Comparison of ENCODE assay signal across 12 cellular contexts in genomic region chr15:65580287-65580686, GRCh38. TPM values are rescaled to one million over a fixed set of nuclear protein-coding genes. Genes with fewer than 3 reads are reported as not detected.
DNase-seq lines count a peak whose midpoint lies in the region; ATAC-seq and TF ChIP-seq lines count a peak whose summit lies in the region.
"Had no signal": no experiment of that assay in that cellular context is flagged by ENCODE, and none has a peak within 500 bp of the region (broad histone marks: within the 10 kb centered on the region; RNA-seq: fewer than 3 reads in every experiment).

No MANE protein-coding gene starts in this region.

- intact Hi-C loops in sciatic nerve (cut with DNase I): no loop called here

- H3K4me1 Mint-ChIP-seq in progenitor cell of endocrine pancreas (ENCODE audit: low read depth) (peaks cover 33% of the 10 kb centered on the region), immature natural killer cell (peaks cover 19 to 29% of the 10 kb centered on the region in 2 donors)

- DNase-seq in DMS53 (lab: John Stamatoyannopoulos, UW) (peak; percentile 34), DMS53 treated with DMSO at 0.1 percent for 48 hours (lab: John Stamatoyannopoulos, UW; ENCODE audit: unreplicated experiment) (no peak), RKO (ENCODE audit: low spot score) (peak; percentile 72), progenitor cell of endocrine pancreas (ENCODE audit: low spot score, unreplicated experiment) (no peak), immature natural killer cell (no peak), NCI-H748 (lab: John Stamatoyannopoulos, UW; ENCODE audit: unreplicated experiment) (no peak), sciatic nerve (ENCODE audit: low spot score) (no peak)
- DNase-seq: activated CD4-positive, alpha-beta T cell treated with anti-CD3 and anti-CD28 coated beads, Interleukin-2, amount 50 U/mL, for 4 hours; kidney; NCI-H1105; right cardiac atrium had no signal

- ATAC-seq in esophagus mucosa: peak; percentile 76
- ATAC-seq in sciatic nerve: no peak
- ATAC-seq: right cardiac atrium had no signal

- H3K27ac Mint-ChIP-seq in progenitor cell of endocrine pancreas (peak overlapping the region; percentile 78), immature natural killer cell (peak overlapping the region in 1 of 6 donors; percentile 24)

- no peak overlapping the region for H3K4me3 Mint-ChIP-seq in progenitor cell of endocrine pancreas (ENCODE audit: low read depth)
- no peak overlapping the region for H3K4me3 Mint-ChIP-seq in immature natural killer cell

- H3K9me3 Mint-ChIP-seq in progenitor cell of endocrine pancreas (ENCODE audit: low read depth): no peaks in the 10 kb centered on the region
- H3K9me3 Mint-ChIP-seq in immature natural killer cell: no peaks in the 10 kb centered on the region

- peaks cover 28% of the 10 kb centered on the region for H3K36me3 Mint-ChIP-seq in progenitor cell of endocrine pancreas (ENCODE audit: insufficient read depth)
- peaks cover 16 to 57% (median 20%) of the 10 kb centered on the region in 3 donors for H3K36me3 Mint-ChIP-seq in immature natural killer cell

- TF ChIP-seq CTCF in progenitor cell of endocrine pancreas (IDR thresholded peaks at IDR 0.05; ENCODE audit: unreplicated experiment): no peak

- H3K27me3 Mint-ChIP-seq in progenitor cell of endocrine pancreas (no peaks in the 10 kb centered on the region), immature natural killer cell (ENCODE audit: low read depth in 3 of 3) (peaks cover 0 to 4% (median 2%) of the 10 kb centered on the region in 3 donors)

RNA-seq across cellular contexts. Expression of gene INTS14, which starts 30.6 kb away (rescaled TPM):
- total RNA-seq in esophagus mucosa (28.8 TPM), progenitor cell of endocrine pancreas (62.6 and 65.7 TPM in 2 replicates), sciatic nerve (24.4 TPM)
- polyA plus RNA-seq in immature natural killer cell: 10 to 100 TPM; 16.4 to 30.5 (median 18.6) TPM

RNA-seq across cellular contexts. Expression of gene SLC24A1, which starts 41.5 kb away (rescaled TPM):
- total RNA-seq in esophagus mucosa (7.1 TPM), progenitor cell of endocrine pancreas (9.6 and 10.3 TPM in 2 replicates), sciatic nerve (12.4 TPM)
- 1 to 10 TPM in 1 of 3 donors, under 1 TPM in 1, not detected in 1; 0.83 to 4.1 TPM for polyA plus RNA-seq in immature natural killer cell

RNA-seq across cellular contexts. Expression of gene HACD3, which starts 50.0 kb away (rescaled TPM):
- total RNA-seq in esophagus mucosa (17.4 TPM), progenitor cell of endocrine pancreas (152 and 156 TPM in 2 replicates), sciatic nerve (45.4 TPM)
- polyA plus RNA-seq in immature natural killer cell: 10 to 100 TPM; 24.4 to 36.7 (median 26.0) TPM

Comparison
In these comparisons a context has a peak if more than half of its experiments do, and no peak if none do; other contexts are left out.
1. DNase-seq: peak in DMS53 (single experiment) and RKO (single experiment); none in DMS53 treated with DMSO at 0.1 percent for 48 hours (single experiment), progenitor cell of endocrine pancreas (single experiment), immature natural killer cell (0 of 3), NCI-H748 (single experiment) and sciatic nerve (single experiment).